Comparison of ENCODE assay signal across 1 cellular context in the genomic region with DNA sequence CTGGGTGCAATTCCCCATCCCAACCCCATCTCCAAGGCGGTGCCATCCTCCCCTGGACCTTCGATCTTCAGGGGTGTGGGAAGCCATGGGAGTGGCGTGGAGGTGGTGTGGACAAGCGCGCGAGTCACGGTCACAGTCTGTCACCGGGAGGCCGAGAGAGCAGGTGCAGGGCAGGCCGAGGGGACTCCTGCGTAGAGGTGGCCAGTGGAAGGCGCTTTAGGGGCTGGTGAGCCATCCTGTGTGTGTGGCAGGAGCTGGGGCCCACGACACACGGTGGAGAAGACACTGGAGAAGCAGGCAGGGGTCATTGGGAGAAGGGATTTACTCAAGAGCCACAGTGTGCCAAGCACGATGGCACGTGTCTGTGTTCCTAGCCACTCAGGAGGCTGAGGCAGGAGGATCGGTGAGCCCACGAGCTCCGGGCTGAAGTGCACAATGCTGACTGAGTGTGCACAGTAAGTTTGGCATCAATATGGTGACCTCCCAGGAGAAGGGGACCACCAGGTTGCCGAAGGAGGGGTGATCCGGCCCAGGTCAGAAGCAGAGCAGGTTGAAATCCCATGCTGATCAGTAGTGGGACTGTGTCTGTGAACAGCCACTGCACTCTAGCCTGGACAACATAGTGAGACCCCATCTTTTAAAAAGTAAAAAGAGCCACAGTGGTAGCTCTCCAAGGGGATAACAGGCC.
TF ChIP-seq lines count a peak whose summit lies in the region.

No MANE protein-coding gene starts in this region.

TF ChIP-seq in H1, 55 proteins besides CTCF, POLR2A, EP300 and RAD21 (continued from another document):
- TF ChIP-seq SAP30 (IDR thresholded peaks at IDR 0.05; ENCODE audit: insufficient read depth, insufficient replicate concordance, low read length) (no peak), EZH2 (IDR thresholded peaks at IDR 0.05; ENCODE audit: low read depth, low read length, severe bottlenecking) (no peak), GABPA (IDR thresholded peaks at IDR 0.05; ENCODE audit: borderline replicate concordance, insufficient read depth, low read length) (no peak), TCF12 (IDR thresholded peaks at IDR 0.05; ENCODE audit: low read depth, low read length) (no peak), SP1 (IDR thresholded peaks at IDR 0.05; ENCODE audit: low read depth, low read length) (no peak), GTF2F1 (IDR thresholded peaks at IDR 0.05; ENCODE audit: borderline replicate concordance, low read depth, low read length) (no peak), JUN (IDR thresholded peaks at IDR 0.05; ENCODE audit: low read depth, low read length) (no peak), SIX5 (IDR thresholded peaks at IDR 0.05; ENCODE audit: low read depth, low read length) (no peak), MAFK (IDR thresholded peaks at IDR 0.05; ENCODE audit: low read depth, low read length) (no peak), SIRT6 (IDR thresholded peaks at IDR 0.05; ENCODE audit: low read length) (no peak), HDAC6 (IDR thresholded peaks at IDR 0.05; ENCODE audit: low read depth, low read length) (no peak), CHD7 (IDR thresholded peaks at IDR 0.05; ENCODE audit: insufficient replicate concordance, low read length) (no peak)
